In genomic region chr1:38860464-38860816, GRCh38 we compare ENCODE assay signal across 8 cellular contexts. TPM values are rescaled to one million over a fixed set of nuclear protein-coding genes. Genes with fewer than 3 reads are reported as not detected.
DNase-seq lines count a peak whose midpoint lies in the region; ATAC-seq and TF ChIP-seq lines count a peak whose summit lies in the region.

No MANE protein-coding gene starts in this region.

- no peak for DNase-seq in activated CD4-positive, alpha-beta T cell treated with anti-CD3 and anti-CD28 coated beads for 36 hours
- no peak for DNase-seq in activated CD4-positive, alpha-beta T cell treated with anti-CD3 and anti-CD28 coated beads for 1 hour
- no peak for DNase-seq in activated T-helper 1 cell treated with anti-CD3 and anti-CD28 coated beads, Interleukin-12 subunit alpha, Interleukin-12 subunit beta, Interleukin-2, Interleukin-4 antibody, amounts not matched to agents 30 ng/mL and 10 ng/mL and 1 ng/mL, durations not matched to agents 14 hours and 24 hours and 36 hours (ENCODE audit: low spot score)
- no peak for DNase-seq in substantia nigra (lab: John Stamatoyannopoulos, UW)
- DNase-seq in GM20000 (ENCODE audit: low spot score): no peak

- H3K27me3 Mint-ChIP-seq in activated CD4-positive, alpha-beta T cell treated with anti-CD3 and anti-CD28 coated beads for 36 hours: no peaks in the 10 kb centered on the region
- H3K27me3 Mint-ChIP-seq in activated T-helper 1 cell treated with anti-CD3 and anti-CD28 coated beads, Interleukin-12 subunit alpha, Interleukin-12 subunit beta, Interleukin-2, Interleukin-4 antibody, amounts not matched to agents 30 ng/mL and 10 ng/mL and 1 ng/mL, durations not matched to agents 14 hours and 24 hours and 36 hours (ENCODE audit: insufficient read depth): no peaks in the 10 kb centered on the region

- H3K9me3 Mint-ChIP-seq in activated CD4-positive, alpha-beta T cell treated with anti-CD3 and anti-CD28 coated beads for 36 hours (ENCODE audit: low read depth): no peaks in the 10 kb centered on the region
- H3K9me3 Mint-ChIP-seq in activated T-helper 1 cell treated with anti-CD3 and anti-CD28 coated beads, Interleukin-12 subunit alpha, Interleukin-12 subunit beta, Interleukin-2, Interleukin-4 antibody, amounts not matched to agents 30 ng/mL and 10 ng/mL and 1 ng/mL, durations not matched to agents 14 hours and 24 hours and 36 hours: no peaks in the 10 kb centered on the region

- peaks cover 24% of the 10 kb centered on the region for H3K36me3 Mint-ChIP-seq in activated CD4-positive, alpha-beta T cell treated with anti-CD3 and anti-CD28 coated beads for 36 hours (ENCODE audit: low read depth)
- H3K36me3 Mint-ChIP-seq in activated T-helper 1 cell treated with anti-CD3 and anti-CD28 coated beads, Interleukin-12 subunit alpha, Interleukin-12 subunit beta, Interleukin-2, Interleukin-4 antibody, amounts not matched to agents 30 ng/mL and 10 ng/mL and 1 ng/mL, durations not matched to agents 14 hours and 24 hours and 36 hours (ENCODE audit: low read depth): peaks cover 23% of the 10 kb centered on the region

- peaks cover 58% of the 10 kb centered on the region for H3K4me1 Mint-ChIP-seq in activated CD4-positive, alpha-beta T cell treated with anti-CD3 and anti-CD28 coated beads for 36 hours
- peaks cover 37% of the 10 kb centered on the region for H3K4me1 Mint-ChIP-seq in activated T-helper 1 cell treated with anti-CD3 and anti-CD28 coated beads, Interleukin-12 subunit alpha, Interleukin-12 subunit beta, Interleukin-2, Interleukin-4 antibody, amounts not matched to agents 30 ng/mL and 10 ng/mL and 1 ng/mL, durations not matched to agents 14 hours and 24 hours and 36 hours (ENCODE audit: low read depth)

- no peaks in the 10 kb centered on the region for H3K9me3 ChIP-seq in iPS-18c (ENCODE audit: control insufficient read depth, insufficient read depth, low read length)

- H3K4me3 ChIP-seq in iPS-18c (ENCODE audit: insufficient read depth, low read depth, low read length): peak overlapping the region; percentile 95

- no peak for ATAC-seq in activated CD4-positive, alpha-beta T cell treated with anti-CD3 and anti-CD28 coated beads for 36 hours
- ATAC-seq in HG03571 (IDR thresholded peaks at IDR 0.05; ENCODE audit: unreplicated experiment) (no peak), HG03108 (IDR thresholded peaks at IDR 0.05; ENCODE audit: unreplicated experiment) (no peak)

- H3K27ac Mint-ChIP-seq in activated CD4-positive, alpha-beta T cell treated with anti-CD3 and anti-CD28 coated beads for 36 hours: peak overlapping the region; percentile 90
- peak overlapping the region; percentile 74 for H3K27ac Mint-ChIP-seq in activated T-helper 1 cell treated with anti-CD3 and anti-CD28 coated beads, Interleukin-12 subunit alpha, Interleukin-12 subunit beta, Interleukin-2, Interleukin-4 antibody, amounts not matched to agents 30 ng/mL and 10 ng/mL and 1 ng/mL, durations not matched to agents 14 hours and 24 hours and 36 hours

- intact Hi-C loops in activated CD4-positive, alpha-beta T cell treated with anti-CD3 and anti-CD28 coated beads for 36 hours (cut with DNase I, micrococcal nuclease): no loop called here
- intact Hi-C loops in activated T-helper 1 cell treated with anti-CD3 and anti-CD28 coated beads, Interleukin-12 subunit alpha, Interleukin-12 subunit beta, Interleukin-2, Interleukin-4 antibody, amounts not matched to agents 30 ng/mL and 10 ng/mL and 1 ng/mL, durations not matched to agents 14 hours and 24 hours and 36 hours (cut with micrococcal nuclease): no loop called here

- H3K4me3 Mint-ChIP-seq in activated CD4-positive, alpha-beta T cell treated with anti-CD3 and anti-CD28 coated beads for 36 hours: peak overlapping the region; percentile 98
- H3K4me3 Mint-ChIP-seq in activated T-helper 1 cell treated with anti-CD3 and anti-CD28 coated beads, Interleukin-12 subunit alpha, Interleukin-12 subunit beta, Interleukin-2, Interleukin-4 antibody, amounts not matched to agents 30 ng/mL and 10 ng/mL and 1 ng/mL, durations not matched to agents 14 hours and 24 hours and 36 hours: peak overlapping the region; percentile 89

- POLR2A ChIA-PET in activated CD4-positive, alpha-beta T cell treated with anti-CD3 and anti-CD28 coated beads for 36 hours (lab: Charles Lee): no interaction called here

- no peak for TF ChIP-seq CTCF in GM20000 (IDR thresholded peaks at IDR 0.05; ENCODE audit: extremely low read depth, missing control alignments)

- H3K27ac ChIP-seq in substantia nigra (ENCODE audit: low read depth, low read length, poor library complexity, severe bottlenecking): peak overlapping the region; percentile 91

- CTCF ChIA-PET in activated CD4-positive, alpha-beta T cell treated with anti-CD3 and anti-CD28 coated beads for 36 hours (lab: Charles Lee): interaction anchor here (2.1 kb wide), 1 partner anchor 12 kb away, joined by 6 read pairs; the partner anchor contains the start of gene MYCBP

RNA-seq across cellular contexts. Expression of gene RRAGC, which starts 0.9 kb away (rescaled TPM):
- 10 to 100 TPM; 15.8 to 19.0 TPM for total RNA-seq in activated CD4-positive, alpha-beta T cell treated with anti-CD3 and anti-CD28 coated beads for 36 hours
- 12.9 and 13.4 TPM in 2 replicates for total RNA-seq in activated T-helper 1 cell treated with anti-CD3 and anti-CD28 coated beads, Interleukin-12 subunit alpha, Interleukin-12 subunit beta, Interleukin-2, Interleukin-4 antibody, amounts not matched to agents 30 ng/mL and 10 ng/mL and 1 ng/mL, durations not matched to agents 14 hours and 24 hours and 36 hours

RNA-seq across cellular contexts. Expression of gene MYCBP, which starts 12.7 kb away (rescaled TPM):
- total RNA-seq in activated CD4-positive, alpha-beta T cell treated with anti-CD3 and anti-CD28 coated beads for 36 hours: 10 to 100 TPM; 44.4 to 46.8 TPM
- 38.4 and 39.7 TPM in 2 replicates for total RNA-seq in activated T-helper 1 cell treated with anti-CD3 and anti-CD28 coated beads, Interleukin-12 subunit alpha, Interleukin-12 subunit beta, Interleukin-2, Interleukin-4 antibody, amounts not matched to agents 30 ng/mL and 10 ng/mL and 1 ng/mL, durations not matched to agents 14 hours and 24 hours and 36 hours

RNA-seq across cellular contexts. Expression of gene GJA9, which starts 20.9 kb away (rescaled TPM):
- total RNA-seq in activated CD4-positive, alpha-beta T cell treated with anti-CD3 and anti-CD28 coated beads for 36 hours: not detected
- total RNA-seq in activated T-helper 1 cell treated with anti-CD3 and anti-CD28 coated beads, Interleukin-12 subunit alpha, Interleukin-12 subunit beta, Interleukin-2, Interleukin-4 antibody, amounts not matched to agents 30 ng/mL and 10 ng/mL and 1 ng/mL, durations not matched to agents 14 hours and 24 hours and 36 hours: not detected in 2 replicates
